In the genomic region with DNA sequence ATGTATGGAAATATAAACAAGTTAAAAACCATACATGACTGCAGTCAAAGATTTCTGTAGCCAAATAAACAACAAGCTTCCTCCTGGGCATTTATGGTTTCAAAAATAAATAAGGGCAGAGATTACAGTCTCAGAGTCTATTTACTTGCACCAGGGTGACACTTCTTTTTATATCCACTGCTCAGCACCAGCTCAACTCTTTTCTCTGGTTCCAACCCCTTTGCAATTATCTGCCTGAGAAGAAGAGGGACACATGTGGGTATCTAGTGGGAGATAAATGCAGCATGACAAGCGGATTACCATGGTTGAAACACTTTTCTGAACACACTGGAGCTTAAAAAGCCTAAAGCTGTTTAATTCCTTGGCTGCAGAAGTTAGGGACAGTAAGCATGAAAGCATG, we compare ENCODE assay signal across 19 cellular contexts.
"Had no signal": no experiment of that assay in that cellular context is flagged by ENCODE, and none has a peak within 500 bp of the region (broad histone marks: within the 10 kb centered on the region; RNA-seq: fewer than 3 reads in every experiment).

No MANE protein-coding gene starts in this region.

- H3K27me3 ChIP-seq: cardiac muscle cell, upper lobe of right lung had no signal

- H3K27ac Mint-ChIP-seq: activated CD4-positive, alpha-beta memory T cell treated with anti-CD3 and anti-CD28 coated beads for 36 hours; activated naive CD4-positive, alpha-beta T cell treated with anti-CD3 and anti-CD28 coated beads for 36 hours; activated naive CD8-positive, alpha-beta T cell treated with anti-CD3 and anti-CD28 coated beads, Interleukin-2, amount 10 ng/mL, durations not matched to agents 7 days and 5 days; activated T-cell treated with anti-CD3 and anti-CD28 coated beads, Interleukin-2, amount 50 U/mL, for 72 hours; naive thymus-derived CD4-positive, alpha-beta T cell; T-helper 17 cell had no signal

- H3K4me1 ChIP-seq: lower lobe of right lung, upper lobe of right lung had no signal

- DNase-seq: activated CD4-positive, alpha-beta memory T cell treated with anti-CD3 and anti-CD28 coated beads for 36 hours; activated CD4-positive, alpha-beta T cell treated with anti-CD3 and anti-CD28 coated beads for 48 hours; activated effector memory CD4-positive, alpha-beta T cell treated with Interleukin-2 at 50 U/mL for 16 hours; activated naive CD4-positive, alpha-beta T cell treated with anti-CD3 and anti-CD28 coated beads for 36 hours; activated naive CD8-positive, alpha-beta T cell treated with anti-CD3 and anti-CD28 coated beads, Interleukin-2, amount 10 ng/mL, durations not matched to agents 7 days and 5 days; activated T-cell treated with anti-CD3 and anti-CD28 coated beads, Interleukin-2, amount 50 U/mL, for 72 hours; amygdala; effector CD4-positive, alpha-beta T cell; foreskin melanocyte; hippocampal formation; lower lobe of right lung; naive thymus-derived CD4-positive, alpha-beta T cell; stimulated activated CD4-positive, alpha-beta T cell treated with anti-CD3 and anti-CD28 coated beads, Interleukin-4, amount 100 ng/mL, for 4 hours; stimulated activated naive CD8-positive, alpha-beta T cell treated with anti-CD3 and anti-CD28 coated beads, Interleukin-15, Interleukin-2, amounts not matched to agents 100 U/mL and 50 U/mL, for 24 hours; SW 1271; T-helper 17 cell; upper lobe of right lung had no signal

- H3K9me3 ChIP-seq: lower lobe of right lung, upper lobe of right lung had no signal

- H3K9me3 Mint-ChIP-seq: activated naive CD8-positive, alpha-beta T cell treated with anti-CD3 and anti-CD28 coated beads, Interleukin-2, amount 10 ng/mL, durations not matched to agents 7 days and 5 days had no signal

- H3K36me3 Mint-ChIP-seq: activated CD4-positive, alpha-beta memory T cell treated with anti-CD3 and anti-CD28 coated beads for 36 hours; activated naive CD8-positive, alpha-beta T cell treated with anti-CD3 and anti-CD28 coated beads, Interleukin-2, amount 10 ng/mL, durations not matched to agents 7 days and 5 days; naive thymus-derived CD4-positive, alpha-beta T cell had no signal

- H3K4me1 Mint-ChIP-seq: activated naive CD8-positive, alpha-beta T cell treated with anti-CD3 and anti-CD28 coated beads, Interleukin-2, amount 10 ng/mL, durations not matched to agents 7 days and 5 days; naive thymus-derived CD4-positive, alpha-beta T cell; T-helper 17 cell had no signal

- H3K27me3 Mint-ChIP-seq: activated CD4-positive, alpha-beta memory T cell treated with anti-CD3 and anti-CD28 coated beads for 36 hours; activated naive CD8-positive, alpha-beta T cell treated with anti-CD3 and anti-CD28 coated beads, Interleukin-2, amount 10 ng/mL, durations not matched to agents 7 days and 5 days; naive thymus-derived CD4-positive, alpha-beta T cell; T-helper 17 cell had no signal

- ATAC-seq: activated T-cell treated with anti-CD3 and anti-CD28 coated beads, Interleukin-2, amount 50 U/mL, for 72 hours; esophagus mucosa; lower lobe of right lung; naive thymus-derived CD4-positive, alpha-beta T cell; stimulated activated naive CD8-positive, alpha-beta T cell treated with anti-CD3 and anti-CD28 coated beads, Interleukin-15, Interleukin-2, amounts not matched to agents 100 U/mL and 50 U/mL, for 24 hours; T-helper 17 cell; upper lobe of right lung had no signal

- H3K36me3 ChIP-seq: cardiac muscle cell, lower lobe of right lung, upper lobe of right lung had no signal

- H3K4me3 Mint-ChIP-seq: activated CD4-positive, alpha-beta memory T cell treated with anti-CD3 and anti-CD28 coated beads for 36 hours; activated naive CD4-positive, alpha-beta T cell treated with anti-CD3 and anti-CD28 coated beads for 36 hours; activated naive CD8-positive, alpha-beta T cell treated with anti-CD3 and anti-CD28 coated beads, Interleukin-2, amount 10 ng/mL, durations not matched to agents 7 days and 5 days; activated T-cell treated with anti-CD3 and anti-CD28 coated beads, Interleukin-2, amount 50 U/mL, for 72 hours; naive thymus-derived CD4-positive, alpha-beta T cell; T-helper 17 cell had no signal

- H3K4me3 ChIP-seq: cardiac muscle cell, lower lobe of right lung, upper lobe of right lung had no signal

- H3K27ac ChIP-seq: cardiac muscle cell, lower lobe of right lung, upper lobe of right lung had no signal
